Comparison of ENCODE assay signal across 19 cellular contexts in the genomic region with DNA sequence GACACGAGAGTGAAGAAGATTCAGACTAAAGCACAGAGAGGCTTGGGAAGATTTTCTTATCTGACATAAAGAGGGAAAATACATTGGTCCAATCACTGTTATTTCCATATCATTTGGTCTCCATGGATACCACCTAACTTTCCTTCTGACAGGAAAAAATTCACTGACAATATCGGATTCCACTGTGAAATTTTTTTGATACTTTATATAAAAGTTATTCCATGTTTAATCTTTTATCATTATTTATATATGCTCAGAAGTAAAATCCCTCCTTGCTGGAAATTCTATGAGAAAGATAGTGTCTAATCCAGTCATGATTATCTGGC. TPM values are rescaled to one million over a fixed set of nuclear protein-coding genes. Genes with fewer than 3 reads are reported as not detected.
A peak's percentile ranks its signal among the peaks of the same experiment; 100 is the strongest.
DNase-seq lines count a peak whose midpoint lies in the region; ATAC-seq, FAIRE-seq and TF ChIP-seq lines count a peak whose summit lies in the region.
"Had no signal": no experiment of that assay in that cellular context is flagged by ENCODE, and none has a peak within 500 bp of the region (broad histone marks: within the 10 kb centered on the region; RNA-seq: fewer than 3 reads in every experiment).

No MANE protein-coding gene starts in this region.

- POLR2A ChIA-PET in GM12878 (lab: Charles Lee) = interaction anchor here (0.5 to 1.3 kb wide), 4 partner anchors 8 to 190 kb away, joined by 4 to 6 read pairs (median 4); no protein-coding TSS in a partner anchor

- H3K79me2 ChIP-seq in DOHH2 (ENCODE audit: control insufficient read depth, low read length) = peaks cover 81% of the 10 kb centered on the region
- peaks cover 92% of the 10 kb centered on the region for H3K79me2 ChIP-seq in Loucy (ENCODE audit: insufficient read depth, low read length)
- H3K79me2 ChIP-seq in GM12878 (ENCODE audit: control insufficient read depth, insufficient read depth, low read length) = peaks cover 94% of the 10 kb centered on the region

- no peak for TF ChIP-seq EP300 in GM12878 (IDR thresholded peaks at IDR 0.05; ENCODE audit: borderline replicate concordance in 1 of 2, control insufficient read depth in 1 of 2, low read depth in 2 of 2, low read length in 2 of 2)

- ATAC-seq in GM12878 = no peak
- ATAC-seq in gastrocnemius medialis = no peak
- ATAC-seq: mucosa of descending colon, pancreas had no signal

- in situ Hi-C loops in GM12878 (cut with MboI) = loop anchor here (5.0 kb wide), 1 partner anchor 123 kb away; no protein-coding TSS in a partner anchor
- in situ Hi-C loops in gastrocnemius medialis (cut with MboI; ENCODE audit: low sequenced_read_pairs in 4 of 4) = loop anchor here in 1 of 4 donors (10.0 kb wide), 2 partner anchors 64 to 76 kb away; no protein-coding TSS in a partner anchor

- H3K27me3 ChIP-seq in DOHH2 (ENCODE audit: control insufficient read depth, low read length) (no peaks in the 10 kb centered on the region), Loucy (ENCODE audit: insufficient read depth, low read length, poor library complexity, severe bottlenecking) (no peaks in the 10 kb centered on the region), GM12878 (replicated peaks in 1 of 2; ENCODE audit: control insufficient read depth in 2 of 2, insufficient read depth in 2 of 2, low read length in 1 of 2) (no peaks in the 10 kb centered on the region), gastrocnemius medialis (no peaks in the 10 kb centered on the region)
- H3K27me3 ChIP-seq: pancreas had no signal

- H3K4me2 ChIP-seq in DOHH2 (ENCODE audit: low read length) = peak overlapping the region; percentile 97
- H3K4me2 ChIP-seq in Loucy (ENCODE audit: low read depth, low read length, poor library complexity, severe bottlenecking) = peak overlapping the region; percentile 72
- peak overlapping the region; percentile 75 for H3K4me2 ChIP-seq in GM12878 (ENCODE audit: control insufficient read depth, insufficient read depth)

- no peak overlapping the region for H2AFZ ChIP-seq in Loucy (ENCODE audit: low read length)
- H2AFZ ChIP-seq in GM12878 (ENCODE audit: control insufficient read depth, low read depth, low read length) = no peak overlapping the region
- H2AFZ ChIP-seq: PC-9 had no signal

- 12% methylated on average over 2 of the region's 2 CpGs for WGBS in GM12878 (ENCODE audit: insufficient coverage, insufficient replicate concordance, low lambda C conversion rate, missing lambda C conversion rate)

- no peak for TF ChIP-seq RAD21 in GM12878 (IDR thresholded peaks at IDR 0.05; ENCODE audit: insufficient read depth, low read depth, low read length)

- intact Hi-C loops in GM12878 (cut with micrococcal nuclease; ENCODE audit: unreplicated experiment) (loop anchor here (1.0 to 5.0 kb wide), 3 partner anchors 73 to 262 kb away; a partner anchor contains a TSS), gastrocnemius medialis (cut with DNase I; ENCODE audit: low total_unique reads) (loop anchor here (5.0 to 10.0 kb wide), 2 partner anchors 53 to 354 kb away; a partner anchor contains a TSS)

- TF ChIP-seq CTCF in DOHH2 (IDR thresholded peaks at IDR 0.05; ENCODE audit: low read depth, low read length, poor library complexity, severe bottlenecking) = no peak
- no peak for TF ChIP-seq CTCF in Loucy (conservative IDR thresholded peaks at IDR 0.05; ENCODE audit: low read length)
- no peak for TF ChIP-seq CTCF in GM12878 (IDR thresholded peaks at IDR 0.05 in 2 of 3, conservative IDR thresholded peaks at IDR 0.05 in 1 of 3; ENCODE audit: control insufficient read depth in 2 of 3, extremely low read depth in 1 of 3, insufficient read depth in 1 of 3, low read depth in 3 of 3, low read length in 3 of 3)
- TF ChIP-seq CTCF in gastrocnemius medialis (IDR thresholded peaks at IDR 0.05 in 4 of 5, conservative IDR thresholded peaks at IDR 0.05 in 1 of 5) = no peak

- H3K4me1 ChIP-seq in DOHH2 (ENCODE audit: control insufficient read depth, low read length) = peaks cover 65% of the 10 kb centered on the region
- H3K4me1 ChIP-seq in Loucy (ENCODE audit: insufficient read depth, low read length, poor library complexity, severe bottlenecking) = peaks cover 26% of the 10 kb centered on the region
- peaks cover 10% of the 10 kb centered on the region for H3K4me1 ChIP-seq in GM12878 (ENCODE audit: control insufficient read depth, insufficient read depth, low read length)
- peaks cover 64 to 65% of the 10 kb centered on the region in 2 donors for H3K4me1 ChIP-seq in gastrocnemius medialis

- H3K27ac ChIP-seq in DOHH2 (ENCODE audit: low read depth, low read length) (peak overlapping the region; percentile 76), GM12878 (ENCODE audit: control insufficient read depth, insufficient read depth) (peak overlapping the region; percentile 92), gastrocnemius medialis (peak overlapping the region in 3 of 4 donors; percentile 98 to 100 (median 99))
- H3K27ac ChIP-seq: thoracic aorta had no signal

- FAIRE-seq in GM12878 (lab: Jason Lieb, UNC) = no peak
- FAIRE-seq: pancreas had no signal

- SMC1A ChIA-PET in GM12878 (lab: Charles Lee; ENCODE audit: uncharacterized antibody, unreplicated experiment) = interaction anchor here (1.0 to 1.3 kb wide), 6 partner anchors 11 to 120 kb away, joined by 3 to 6 read pairs (median 4); no protein-coding TSS in a partner anchor

- DNase-seq in GM12878 (ENCODE audit: low read depth, low spot score) (no peak), gastrocnemius medialis (no peak), C1 segment of cervical spinal cord (lab: John Stamatoyannopoulos, UW) (no peak)
- no peak for DNase-seq in activated CD8-positive, alpha-beta memory T cell treated with anti-CD3 and anti-CD28 coated beads, Interleukin-2, amount 50 U/mL, for 48 hours
- no peak for DNase-seq in activated CD8-positive, alpha-beta memory T cell treated with anti-CD3 and anti-CD28 coated beads, Interleukin-2, amount 50 U/mL, for 4 hours
- DNase-seq: activated CD4-positive, alpha-beta T cell treated with anti-CD3 and anti-CD28 coated beads, Interleukin-2, amount 50 U/mL, for 4 hours; AML-193; caudate nucleus; hypothalamus; mucosa of descending colon; NCI-H1048; NCI-H2081 treated with DMSO at 0.1 percent for 48 hours; NCI-H524 treated with DMSO at 0.1 percent for 48 hours; pancreas; stimulated activated CD4-positive, alpha-beta T cell treated with anti-CD3 and anti-CD28 coated beads, Interleukin-2, amount 100 ng/mL, for 48 hours had no signal

- no TSS peak for BruUV-seq in GM12878 (replicated peaks; lab: Mats Ljungman, UMichigan)

- H3K4me3 ChIP-seq in DOHH2 (ENCODE audit: low read length) (peak overlapping the region; percentile 88), Loucy (ENCODE audit: low read length, poor library complexity, severe bottlenecking) (peak overlapping the region; percentile 98), GM12878 (peak overlapping the region; percentile 76), gastrocnemius medialis (no peak overlapping the region)
- H3K4me3 ChIP-seq: mucosa of descending colon, pancreas, PC-9, thoracic aorta had no signal

- RAD21 ChIA-PET in GM12878 (lab: Charles Lee; ENCODE audit: unreplicated experiment) = interaction anchor here (0.9 to 1.3 kb wide), 4 partner anchors 43 to 202 kb away, joined by 3 read pairs; no protein-coding TSS in a partner anchor

- H3K36me3 ChIP-seq in DOHH2 (ENCODE audit: control insufficient read depth, low read length) (0 out of 2 replicates have a peak, but pooled peaks cover 4% of the 10 kb centered on the region), Loucy (ENCODE audit: insufficient read depth, low read length) (no peaks in the 10 kb centered on the region), GM12878 (ENCODE audit: control insufficient read depth in 2 of 2, insufficient read depth in 2 of 2, low read length in 1 of 2) (peaks cover 0 to 6% of the 10 kb centered on the region in 2 experiments; a peak in 1 of 4 replicates), gastrocnemius medialis (no peaks in the 10 kb centered on the region)
- H3K36me3 ChIP-seq: pancreas, thoracic aorta had no signal

- H4K20me1 ChIP-seq in DOHH2 (ENCODE audit: control insufficient read depth, insufficient read depth, low read depth, low read length) (no peaks in the 10 kb centered on the region; the same call in 1 of the 2 replicates), Loucy (ENCODE audit: insufficient read depth, low read length, poor library complexity, severe bottlenecking) (peaks cover 50% of the 10 kb centered on the region), GM12878 (ENCODE audit: control insufficient read depth, insufficient read depth) (no peaks in the 10 kb centered on the region)

- CTCF ChIA-PET in GM12878 (lab: Yijun Ruan, JAX) = interaction anchor here (1.3 kb wide), 2 partner anchors 160 to 206 kb away, joined by 4 to 5 read pairs; no protein-coding TSS in a partner anchor

- H3K9me3 ChIP-seq in DOHH2 (ENCODE audit: control insufficient read depth, insufficient read depth, low read length) (no peaks in the 10 kb centered on the region), Loucy (ENCODE audit: insufficient read depth, low read depth, low read length) (no peaks in the 10 kb centered on the region), GM12878 (replicated peaks; ENCODE audit: control insufficient read depth, insufficient read depth, low read length) (no peaks in the 10 kb centered on the region), gastrocnemius medialis (no peaks in the 10 kb centered on the region)
- H3K9me3 ChIP-seq: mucosa of descending colon, pancreas, thoracic aorta had no signal

- H3K9ac ChIP-seq in Loucy (ENCODE audit: low read depth, low read length, poor library complexity, severe bottlenecking) (no peak overlapping the region), GM12878 (ENCODE audit: control insufficient read depth, insufficient read depth, low read length) (peak overlapping the region; percentile 46)

- TF ChIP-seq POLR2A in GM12878 (IDR thresholded peaks at IDR 0.05; ENCODE audit: low read depth, low read length) = no peak
- no peak for TF ChIP-seq POLR2A in gastrocnemius medialis (IDR thresholded peaks at IDR 0.05)

- H3F3A ChIP-seq in DOHH2 (ENCODE audit: control insufficient read depth, insufficient read depth) (peaks cover 24% of the 10 kb centered on the region), Loucy (ENCODE audit: low read depth) (no peaks in the 10 kb centered on the region)

- H3K9me2 ChIP-seq in DOHH2 (replicated peaks; ENCODE audit: control insufficient read depth, low read length) (no peaks in the 10 kb centered on the region), Loucy (replicated peaks; ENCODE audit: low read depth, low read length) (no peaks in the 10 kb centered on the region)

RNA-seq across cellular contexts. Expression of a gene that starts 3.6 kb away (rescaled TPM):
- total RNA-seq in GM12878 (2013; cell fraction: nucleolus; rRNA removed) = 70.0 and 78.5 TPM in 2 replicates
- total RNA-seq in GM12878 (2014; rRNA removed) (44.7 and 45.1 TPM in 2 replicates), GM12878 (2014; rRNA removed; fragmentation: Illumina TruSeq; extraction: Trizol) (51.1 and 51.9 TPM in 2 replicates), GM12878 (2021) (52.2 and 65.7 TPM in 2 replicates), gastrocnemius medialis (10 to 100 TPM; 20.9 to 37.1 (median 32.8) TPM)
- 39.3 TPM for polyA plus RNA-seq in GM12878 (2011; ENCODE audit: low read depth)
- polyA plus RNA-seq in GM12878 (2011; rRNA removed) (90.3 and 99.3 TPM in 2 replicates), GM12878 (2014; fragmentation: Illumina TruSeq; extraction: Trizol) (79.9 and 96.4 TPM in 2 replicates), GM12878 (2014; fragmentation: Nextera tagmentation; extraction: Ambion mirVana) (10 to 100 TPM; 58.4 to 59.9 TPM), GM12878 (2014; rRNA removed) (46.6 and 52.8 TPM in 2 replicates), GM12878 (2016; fragmentation: Nextera tagmentation; extraction: Ambion mirVana) (10 to 100 TPM; 59.4 to 66.0 TPM)
- 74.6 and 83.1 TPM in 2 replicates for polyA plus RNA-seq in GM12878 (2011; cell fraction: cytosol; rRNA removed)
- 54.1 and 58.8 TPM in 2 replicates for polyA plus RNA-seq in GM12878 (2011; cell fraction: nucleus; rRNA removed)
- 49.9 and 58.7 TPM in 2 replicates for polyA plus RNA-seq in GM12878 (2012)
- polyA minus RNA-seq in GM12878 (2011; rRNA and poly(A)+ RNA removed) = 79.3 and 83.9 TPM in 2 replicates
- polyA minus RNA-seq in GM12878 (2011; cell fraction: cytosol; rRNA and poly(A)+ RNA removed) = 40.8 and 41.5 TPM in 2 replicates
- polyA minus RNA-seq in GM12878 (2011; cell fraction: nucleus; rRNA and poly(A)+ RNA removed) = 22.8 and 36.9 TPM in 2 replicates

Comparison
In these comparisons a context has a peak if more than half of its experiments do, and no peak if none do; other contexts are left out.
1. H3K4me3 ChIP-seq: peak in DOHH2 (single experiment), Loucy (single experiment) and GM12878 (single experiment); none in gastrocnemius medialis (0 of 4).
2. Peak in every context shown above with its lines, with median percentiles within 50 percentile points of each other: H3K27ac ChIP-seq and H3K4me2 ChIP-seq.